ENCODE assay signal across 9 cellular contexts in the genomic region with DNA sequence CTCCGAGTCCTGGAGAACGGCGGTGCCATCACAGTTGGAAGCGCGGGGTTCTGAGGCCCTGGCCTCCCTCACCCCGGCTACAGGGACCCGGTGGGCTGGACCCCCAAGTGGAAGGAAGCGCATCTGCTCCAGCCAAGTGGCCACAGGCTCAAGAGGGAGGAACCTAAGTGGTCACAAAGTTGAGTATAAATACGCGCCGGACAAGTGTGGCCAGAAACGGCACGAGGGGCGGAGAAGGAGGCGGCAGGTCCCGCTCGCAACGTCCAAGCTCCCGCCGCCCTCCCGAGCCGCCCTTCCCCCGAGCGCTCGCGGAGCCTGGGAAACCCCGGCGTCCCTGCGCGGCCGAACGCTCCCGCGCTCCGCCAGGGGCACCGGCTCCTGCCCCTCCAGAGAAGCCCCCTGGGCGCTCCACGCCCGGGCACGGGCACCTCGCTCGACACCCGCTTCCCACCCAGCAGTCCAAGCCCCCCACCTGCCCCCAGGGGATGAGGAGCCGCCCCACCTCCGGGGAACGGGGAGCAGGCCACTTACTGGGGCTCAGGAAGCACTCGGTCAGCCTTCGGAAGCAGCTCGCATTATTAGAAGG. TPM values are rescaled to one million over a fixed set of nuclear protein-coding genes. Genes with fewer than 3 reads are reported as not detected.
DNase-seq lines count a peak whose midpoint lies in the region; ATAC-seq, FAIRE-seq and TF ChIP-seq lines count a peak whose summit lies in the region.
"Had no signal": no experiment of that assay in that cellular context is flagged by ENCODE, and none has a peak within 500 bp of the region (broad histone marks: within the 10 kb centered on the region; RNA-seq: fewer than 3 reads in every experiment).

No MANE protein-coding gene starts in this region.

- H3K27me3 ChIP-seq in endodermal cell (ENCODE audit: control insufficient read depth, insufficient read depth, low read length, poor library complexity, severe bottlenecking), result peaks cover 37% of the 10 kb centered on the region

- H3K4me3 ChIP-seq in endodermal cell (ENCODE audit: low read length), result peak overlapping the region; percentile 83

- TF ChIP-seq CTCF in endodermal cell (conservative IDR thresholded peaks at IDR 0.05), result no peak

- H3K36me3 Mint-ChIP-seq in activated naive CD8-positive, alpha-beta T cell treated with anti-CD3 and anti-CD28 coated beads for 36 hours, result no peaks in the 10 kb centered on the region
- H3K36me3 Mint-ChIP-seq in activated naive CD8-positive, alpha-beta T cell treated with anti-CD3 and anti-CD28 coated beads, Interleukin-2, amount 50 U/mL, for 24 hours (ENCODE audit: low read depth), result no peaks in the 10 kb centered on the region
- H3K36me3 Mint-ChIP-seq in endodermal cell (ENCODE audit: low read depth), result peaks cover 4% of the 10 kb centered on the region
- H3K36me3 Mint-ChIP-seq: activated naive CD8-positive, alpha-beta T cell had no signal

- no peak overlapping the region for H3K27ac Mint-ChIP-seq in activated naive CD8-positive, alpha-beta T cell treated with anti-CD3 and anti-CD28 coated beads for 36 hours
- H3K27ac Mint-ChIP-seq in activated naive CD8-positive, alpha-beta T cell treated with anti-CD3 and anti-CD28 coated beads, Interleukin-2, amount 50 U/mL, for 24 hours, result no peak overlapping the region
- H3K27ac Mint-ChIP-seq in endodermal cell, result no peak overlapping the region
- H3K27ac Mint-ChIP-seq: activated naive CD8-positive, alpha-beta T cell had no signal

- FAIRE-seq in urothelium cell line (lab: Jason Lieb, UNC), result no peak

- H3K9me3 Mint-ChIP-seq in activated naive CD8-positive, alpha-beta T cell treated with anti-CD3 and anti-CD28 coated beads for 36 hours, result no peaks in the 10 kb centered on the region
- H3K9me3 Mint-ChIP-seq in activated naive CD8-positive, alpha-beta T cell treated with anti-CD3 and anti-CD28 coated beads, Interleukin-2, amount 50 U/mL, for 24 hours, result no peaks in the 10 kb centered on the region
- H3K9me3 Mint-ChIP-seq in endodermal cell, result no peaks in the 10 kb centered on the region

- H3K27me3 Mint-ChIP-seq in activated naive CD8-positive, alpha-beta T cell treated with anti-CD3 and anti-CD28 coated beads for 36 hours, result peaks cover 62% of the 10 kb centered on the region
- H3K27me3 Mint-ChIP-seq in activated naive CD8-positive, alpha-beta T cell treated with anti-CD3 and anti-CD28 coated beads, Interleukin-2, amount 50 U/mL, for 24 hours, result peaks cover 55% of the 10 kb centered on the region
- peaks cover 69% of the 10 kb centered on the region for H3K27me3 Mint-ChIP-seq in endodermal cell (ENCODE audit: insufficient read depth)

- H3K36me3 ChIP-seq in endodermal cell (ENCODE audit: control insufficient read depth, insufficient read depth, low read length), result peaks cover 8% of the 10 kb centered on the region

- ATAC-seq in activated naive CD8-positive, alpha-beta T cell treated with anti-CD3 and anti-CD28 coated beads, Interleukin-2, amount 50 U/mL, for 24 hours, result no peak
- ATAC-seq in GM21447 (IDR thresholded peaks at IDR 0.05; ENCODE audit: unreplicated experiment), result no peak
- ATAC-seq in HG03521 (IDR thresholded peaks at IDR 0.05; ENCODE audit: unreplicated experiment), result no peak

- peak overlapping the region; percentile 75 for H3K9ac ChIP-seq in endodermal cell (ENCODE audit: extremely low read depth, low read length, poor library complexity, severe bottlenecking)

- 0 to 2% methylated on average over 11 to 49 of the region's 49 CpGs for WGBS in endodermal cell (ENCODE audit: insufficient coverage in 1 of 2, insufficient read length in 1 of 2), 2 experiments

- H3K4me1 Mint-ChIP-seq in activated naive CD8-positive, alpha-beta T cell treated with anti-CD3 and anti-CD28 coated beads for 36 hours, result no peaks in the 10 kb centered on the region
- H3K4me1 Mint-ChIP-seq in activated naive CD8-positive, alpha-beta T cell treated with anti-CD3 and anti-CD28 coated beads, Interleukin-2, amount 50 U/mL, for 24 hours, result peaks cover 5% of the 10 kb centered on the region
- peaks cover 41% of the 10 kb centered on the region for H3K4me1 Mint-ChIP-seq in endodermal cell

- no peak overlapping the region for H3K27ac ChIP-seq in endodermal cell (ENCODE audit: low read depth, low read length)

- no peak for DNase-seq in activated naive CD8-positive, alpha-beta T cell treated with anti-CD3 and anti-CD28 coated beads for 36 hours
- DNase-seq in activated naive CD8-positive, alpha-beta T cell treated with anti-CD3 and anti-CD28 coated beads, Interleukin-2, amount 50 U/mL, for 24 hours, result no peak
- DNase-seq in endodermal cell (peak; percentile 70), myocyte (ENCODE audit: low read depth) (peak; percentile 59), urothelium cell line (ENCODE audit: low spot score) (peak; percentile 29), NCI-H187 treated with DMSO at 0.1 percent for 48 hours (lab: John Stamatoyannopoulos, UW) (no peak)

- peak overlapping the region; percentile 7 for H3K4me3 Mint-ChIP-seq in activated naive CD8-positive, alpha-beta T cell treated with anti-CD3 and anti-CD28 coated beads for 36 hours
- no peak overlapping the region for H3K4me3 Mint-ChIP-seq in activated naive CD8-positive, alpha-beta T cell treated with anti-CD3 and anti-CD28 coated beads, Interleukin-2, amount 50 U/mL, for 24 hours
- peak overlapping the region; percentile 72 for H3K4me3 Mint-ChIP-seq in endodermal cell
- H3K4me3 Mint-ChIP-seq: activated naive CD8-positive, alpha-beta T cell had no signal

- H3K4me1 ChIP-seq in endodermal cell (ENCODE audit: control insufficient read depth, insufficient read depth, low read length), result peaks cover 30% of the 10 kb centered on the region

- no peaks in the 10 kb centered on the region for H3K9me3 ChIP-seq in endodermal cell (ENCODE audit: control insufficient read depth, low read length)

RNA-seq across cellular contexts. Expression of a gene that starts 1.5 kb away (rescaled TPM):
- total RNA-seq in activated naive CD8-positive, alpha-beta T cell treated with anti-CD3 and anti-CD28 coated beads for 36 hours, result not detected
- 10 to 100 TPM; 22.8 to 27.8 TPM for total RNA-seq in endodermal cell
- 13.8 TPM for polyA plus RNA-seq in endodermal cell (2013, experiment 1 of 2)
- polyA plus RNA-seq in endodermal cell (2013, experiment 2 of 2), result 12.8 TPM
- 15.8 and 16.2 TPM in 2 replicates for total RNA-seq in myocyte
- polyA plus RNA-seq in myocyte (2012), result 7.1 TPM

Comparison
In these comparisons a context has a peak if more than half of its experiments do, and no peak if none do; other contexts are left out.
1. DNase-seq: peak in endodermal cell (single experiment), myocyte (single experiment) and urothelium cell line (single experiment); none in activated naive CD8-positive, alpha-beta T cell treated with anti-CD3 and anti-CD28 coated beads for 36 hours (single experiment), activated naive CD8-positive, alpha-beta T cell treated with anti-CD3 and anti-CD28 coated beads, Interleukin-2, amount 50 U/mL, for 24 hours (single experiment) and NCI-H187 treated with DMSO at 0.1 percent for 48 hours (single experiment).
2. RNA of a gene that starts 1.5 kb away (total RNA-seq): 22.8 to 27.8 TPM in endodermal cell and 15.8 to 16.2 TPM in myocyte; not detected in activated naive CD8-positive, alpha-beta T cell treated with anti-CD3 and anti-CD28 coated beads for 36 hours; every median in the first group is over 10 times any median in the second.